ENCODE assay signal across 16 cellular contexts in the genomic region with DNA sequence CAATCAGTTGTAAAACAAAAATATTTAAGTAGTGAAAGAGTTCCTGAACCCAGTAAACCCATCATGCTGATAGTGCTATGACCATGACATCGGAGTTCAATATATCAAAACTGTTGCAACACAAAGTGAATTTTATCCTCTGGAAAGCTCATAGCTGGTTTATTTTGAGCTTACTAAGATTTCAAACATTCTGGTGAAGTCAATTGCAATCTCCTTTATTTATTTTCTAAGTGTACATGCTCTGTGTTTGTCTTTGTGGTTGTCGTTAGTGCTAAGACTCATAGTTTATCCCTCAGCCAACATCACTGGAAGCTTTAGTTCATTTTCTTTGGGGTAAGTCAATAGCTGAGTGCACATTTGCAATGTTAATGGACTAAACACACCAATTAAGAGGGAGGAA.
DNase-seq lines count a peak whose midpoint lies in the region; ATAC-seq, FAIRE-seq and TF ChIP-seq lines count a peak whose summit lies in the region.
"Had no signal": no experiment of that assay in that cellular context is flagged by ENCODE, and none has a peak within 500 bp of the region (broad histone marks: within the 10 kb centered on the region; RNA-seq: fewer than 3 reads in every experiment).

No MANE protein-coding gene starts in this region.

- H3K27ac ChIP-seq in astrocyte (ENCODE audit: low read depth, low read length) (no peak overlapping the region), GM23338 (ENCODE audit: low read depth) (no peak overlapping the region)
- H3K27ac ChIP-seq: C4-2B, SJSA1 had no signal

- H3K4me2 ChIP-seq in astrocyte (ENCODE audit: low read length) = no peak overlapping the region
- H3K4me2 ChIP-seq in GM23338 = no peak overlapping the region

- H3K36me3 Mint-ChIP-seq in astrocyte (ENCODE audit: low read depth, unreplicated experiment) = peaks cover 2% of the 10 kb centered on the region
- H3K36me3 Mint-ChIP-seq in GM23338 (ENCODE audit: low read depth) = no peaks in the 10 kb centered on the region; the same call in 2 of the 3 replicates

- H3K9me2 ChIP-seq in GM23338 (ENCODE audit: insufficient read depth) = no peaks in the 10 kb centered on the region

- H3K4me1 Mint-ChIP-seq in astrocyte (ENCODE audit: low read depth, unreplicated experiment) (no peaks in the 10 kb centered on the region), GM23338 (no peaks in the 10 kb centered on the region)

- no peaks in the 10 kb centered on the region for H3K4me1 ChIP-seq in astrocyte (ENCODE audit: insufficient read depth, low read length)
- no peaks in the 10 kb centered on the region for H3K4me1 ChIP-seq in GM23338 (ENCODE audit: insufficient read depth)

- H3K4me3 Mint-ChIP-seq in astrocyte (ENCODE audit: unreplicated experiment) = no peak overlapping the region
- H3K4me3 Mint-ChIP-seq in GM23338 = no peak overlapping the region

- H3K27me3 Mint-ChIP-seq in astrocyte (ENCODE audit: low read depth, unreplicated experiment) (no peaks in the 10 kb centered on the region), GM23338 (ENCODE audit: insufficient read depth, low read depth, poor library complexity) (no peaks in the 10 kb centered on the region)

- no peaks in the 10 kb centered on the region for H3K36me3 ChIP-seq in astrocyte (ENCODE audit: insufficient read depth, low read length)
- peaks cover 6% of the 10 kb centered on the region; the same call in 1 of the 2 replicates for H3K36me3 ChIP-seq in GM23338 (ENCODE audit: insufficient read depth)
- H3K36me3 ChIP-seq: SJSA1 had no signal

- H3K27me3 ChIP-seq in astrocyte (ENCODE audit: insufficient read depth, low read length) = no peaks in the 10 kb centered on the region
- no peaks in the 10 kb centered on the region for H3K27me3 ChIP-seq in GM23338 (ENCODE audit: insufficient read depth)
- H3K27me3 ChIP-seq: SJSA1 had no signal

- no peaks in the 10 kb centered on the region for H3K79me2 ChIP-seq in astrocyte (ENCODE audit: insufficient read depth, low read length)
- H3K79me2 ChIP-seq in GM23338 (replicated peaks; ENCODE audit: insufficient read depth) = no peaks in the 10 kb centered on the region

- FAIRE-seq in H54 (lab: Jason Lieb, UNC) (peak; percentile 62), astrocyte (lab: Jason Lieb, UNC) (no peak), urothelium cell line (lab: Jason Lieb, UNC) (peak; percentile 17)

- H3K9me3 Mint-ChIP-seq in astrocyte (ENCODE audit: unreplicated experiment) (peaks cover 5% of the 10 kb centered on the region), GM23338 (peaks cover 4% of the 10 kb centered on the region)

- H2AFZ ChIP-seq in astrocyte (ENCODE audit: low read depth, low read length) (no peak overlapping the region), GM23338 (no peak overlapping the region)

- H3K9ac ChIP-seq in astrocyte (ENCODE audit: low read length) = no peak overlapping the region

- ATAC-seq in GM23338 (no peak), GM18909 (IDR thresholded peaks at IDR 0.05; ENCODE audit: poor library complexity, unreplicated experiment) (no peak), HG03045 (IDR thresholded peaks at IDR 0.05; ENCODE audit: unreplicated experiment) (no peak)

- no peak overlapping the region for H3K4me3 ChIP-seq in astrocyte (ENCODE audit: insufficient read depth, low read depth, low read length)
- no peak overlapping the region for H3K4me3 ChIP-seq in fibroblast of the aortic adventitia (ENCODE audit: low read depth, low read length)
- H3K4me3 ChIP-seq in GM23338 = no peak overlapping the region
- H3K4me3 ChIP-seq: SJSA1 had no signal

- H3F3A ChIP-seq in GM23338 (replicated peaks; ENCODE audit: low read depth) = no peaks in the 10 kb centered on the region

- no peak overlapping the region for H3K27ac Mint-ChIP-seq in astrocyte (ENCODE audit: unreplicated experiment)
- H3K27ac Mint-ChIP-seq in GM23338 = no peak overlapping the region

- H4K20me1 ChIP-seq in astrocyte (ENCODE audit: insufficient read depth, low read length) (no peaks in the 10 kb centered on the region), GM23338 (replicated peaks; ENCODE audit: insufficient read depth) (no peaks in the 10 kb centered on the region)

- DNase-seq in H54 (ENCODE audit: insufficient read length, low spot score) (no peak), astrocyte (ENCODE audit: low read depth) (peak; percentile 78), fibroblast of the aortic adventitia (ENCODE audit: low read depth) (peak; percentile 24), urothelium cell line (ENCODE audit: low spot score) (no peak), GM23338 (ENCODE audit: low spot score) (no peak)
- DNase-seq: COR-L47, KBM-7, NCI-H1092, NCI-H1694, NCI-H2107, NCI-H226, NCI-H526 had no signal

- no peak for TF ChIP-seq POLR2A in H54 (IDR thresholded peaks at IDR 0.05; ENCODE audit: low read depth, low read length)

- TF ChIP-seq CTCF in astrocyte (IDR thresholded peaks at IDR 0.05; ENCODE audit: insufficient read depth, low read depth, low read length) = no peak
- no peak for TF ChIP-seq CTCF in fibroblast of the aortic adventitia (IDR thresholded peaks at IDR 0.05; ENCODE audit: insufficient read depth, low read length)
- no peak for TF ChIP-seq CTCF in GM23338 (conservative IDR thresholded peaks at IDR 0.05; ENCODE audit: low read depth in 2 of 2)

- H3K9me3 ChIP-seq in astrocyte (ENCODE audit: insufficient read depth, low read depth, low read length) = no peaks in the 10 kb centered on the region
- H3K9me3 ChIP-seq: SJSA1 had no signal

TF ChIP-seq in GM23338, 12 proteins besides CTCF, POLR2A, EP300 and RAD21:
- TF ChIP-seq EZH2phosphoT487 (IDR thresholded peaks at IDR 0.05; ENCODE audit: unreplicated experiment) (no peak), ZNF114 (CRISPR knock-in tag; IDR thresholded peaks at IDR 0.05) (no peak), POLR2AphosphoS5 (IDR thresholded peaks at IDR 0.05; ENCODE audit: low read depth) (no peak), ZNF331 (CRISPR knock-in tag; IDR thresholded peaks at IDR 0.05; ENCODE audit: low read depth) (no peak)
- TF ChIP-seq, protein P1, sequence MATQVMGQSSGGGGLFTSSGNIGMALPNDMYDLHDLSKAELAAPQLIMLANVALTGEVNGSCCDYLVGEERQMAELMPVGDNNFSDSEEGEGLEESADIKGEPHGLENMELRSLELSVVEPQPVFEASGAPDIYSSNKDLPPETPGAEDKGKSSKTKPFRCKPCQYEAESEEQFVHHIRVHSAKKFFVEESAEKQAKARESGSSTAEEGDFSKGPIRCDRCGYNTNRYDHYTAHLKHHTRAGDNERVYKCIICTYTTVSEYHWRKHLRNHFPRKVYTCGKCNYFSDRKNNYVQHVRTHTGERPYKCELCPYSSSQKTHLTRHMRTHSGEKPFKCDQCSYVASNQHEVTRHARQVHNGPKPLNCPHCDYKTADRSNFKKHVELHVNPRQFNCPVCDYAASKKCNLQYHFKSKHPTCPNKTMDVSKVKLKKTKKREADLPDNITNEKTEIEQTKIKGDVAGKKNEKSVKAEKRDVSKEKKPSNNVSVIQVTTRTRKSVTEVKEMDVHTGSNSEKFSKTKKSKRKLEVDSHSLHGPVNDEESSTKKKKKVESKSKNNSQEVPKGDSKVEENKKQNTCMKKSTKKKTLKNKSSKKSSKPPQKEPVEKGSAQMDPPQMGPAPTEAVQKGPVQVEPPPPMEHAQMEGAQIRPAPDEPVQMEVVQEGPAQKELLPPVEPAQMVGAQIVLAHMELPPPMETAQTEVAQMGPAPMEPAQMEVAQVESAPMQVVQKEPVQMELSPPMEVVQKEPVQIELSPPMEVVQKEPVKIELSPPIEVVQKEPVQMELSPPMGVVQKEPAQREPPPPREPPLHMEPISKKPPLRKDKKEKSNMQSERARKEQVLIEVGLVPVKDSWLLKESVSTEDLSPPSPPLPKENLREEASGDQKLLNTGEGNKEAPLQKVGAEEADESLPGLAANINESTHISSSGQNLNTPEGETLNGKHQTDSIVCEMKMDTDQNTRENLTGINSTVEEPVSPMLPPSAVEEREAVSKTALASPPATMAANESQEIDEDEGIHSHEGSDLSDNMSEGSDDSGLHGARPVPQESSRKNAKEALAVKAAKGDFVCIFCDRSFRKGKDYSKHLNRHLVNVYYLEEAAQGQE (IDR thresholded peaks at IDR 0.05; ENCODE audit: unreplicated experiment) = no peak

Comparison
In these comparisons a context has a peak if more than half of its experiments do, and no peak if none do; other contexts are left out.
1. DNase-seq: peak in astrocyte (single experiment) and fibroblast of the aortic adventitia (single experiment); none in H54 (single experiment), urothelium cell line (single experiment) and GM23338 (single experiment).